ENCODE assay signal across 1 cellular context in the genomic region with DNA sequence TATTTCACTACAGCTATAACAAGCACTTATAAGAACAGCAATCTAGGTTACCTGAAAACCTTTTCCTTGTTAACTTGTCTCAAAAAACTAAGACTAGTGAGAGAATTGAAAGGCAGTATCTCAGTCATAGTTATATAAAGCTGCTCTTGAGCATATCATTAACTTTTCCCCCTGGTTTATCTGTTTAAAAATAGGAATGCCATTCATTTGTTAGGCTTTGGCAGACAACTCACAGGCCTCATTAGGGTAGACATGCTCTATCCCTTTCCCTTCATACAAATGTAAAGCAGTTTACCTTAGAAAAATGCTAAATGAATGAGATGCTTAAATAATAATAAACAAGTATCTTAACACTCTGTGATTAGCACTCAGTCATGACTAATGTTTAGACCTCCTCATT.
TF ChIP-seq lines count a peak whose summit lies in the region.

No MANE protein-coding gene starts in this region.

TF ChIP-seq in WTC11, 78 proteins besides CTCF, POLR2A, EP300 and RAD21 (continued from another document):
- TF ChIP-seq MLX (CRISPR knock-in tag; IDR thresholded peaks at IDR 0.05) (no peak), ZNF281 (CRISPR knock-in tag; IDR thresholded peaks at IDR 0.05) (no peak), USF1 (CRISPR knock-in tag; IDR thresholded peaks at IDR 0.05) (no peak), ESRRA (CRISPR knock-in tag; IDR thresholded peaks at IDR 0.05; ENCODE audit: borderline replicate concordance) (no peak), ZMAT4 (CRISPR knock-in tag; IDR thresholded peaks at IDR 0.05) (no peak), ZNF121 (CRISPR knock-in tag; IDR thresholded peaks at IDR 0.05) (no peak), ZNF138 (CRISPR knock-in tag; conservative IDR thresholded peaks at IDR 0.05) (no peak), NR3C1 (CRISPR knock-in tag; conservative IDR thresholded peaks at IDR 0.05; ENCODE audit: low read depth) (no peak), STAT6 (CRISPR knock-in tag; conservative IDR thresholded peaks at IDR 0.05; ENCODE audit: low read depth) (no peak), MYBL2 (CRISPR knock-in tag; IDR thresholded peaks at IDR 0.05) (no peak), IRF1 (CRISPR knock-in tag; IDR thresholded peaks at IDR 0.05) (no peak)
- TF ChIP-seq, protein P1, sequence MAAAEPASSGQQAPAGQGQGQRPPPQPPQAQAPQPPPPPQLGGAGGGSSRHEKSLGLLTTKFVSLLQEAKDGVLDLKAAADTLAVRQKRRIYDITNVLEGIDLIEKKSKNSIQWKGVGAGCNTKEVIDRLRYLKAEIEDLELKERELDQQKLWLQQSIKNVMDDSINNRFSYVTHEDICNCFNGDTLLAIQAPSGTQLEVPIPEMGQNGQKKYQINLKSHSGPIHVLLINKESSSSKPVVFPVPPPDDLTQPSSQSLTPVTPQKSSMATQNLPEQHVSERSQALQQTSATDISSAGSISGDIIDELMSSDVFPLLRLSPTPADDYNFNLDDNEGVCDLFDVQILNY (CRISPR knock-in tag; IDR thresholded peaks at IDR 0.05), result no peak
